ENCODE assay signal across 9 cellular contexts in genomic region chr13:30111810-30112209, GRCh38.
DNase-seq lines count a peak whose midpoint lies in the region; ATAC-seq and TF ChIP-seq lines count a peak whose summit lies in the region.
"Had no signal": no experiment of that assay in that cellular context is flagged by ENCODE, and none has a peak within 500 bp of the region (broad histone marks: within the 10 kb centered on the region; RNA-seq: fewer than 3 reads in every experiment).

No MANE protein-coding gene starts in this region.

- peak; percentile 20; the same call in 1 of the 2 replicates for TF ChIP-seq CTCF in GM12874 (IDR thresholded peaks at IDR 0.05; ENCODE audit: insufficient read depth, low read depth, low read length)
- peak; percentile 35 for TF ChIP-seq CTCF in fibroblast of villous mesenchyme (IDR thresholded peaks at IDR 0.05; ENCODE audit: insufficient read depth, low read depth, low read length)

- DNase-seq in AML-193 (lab: John Stamatoyannopoulos, UW), result peak; percentile 21 to 29
- DNase-seq in RPMI8226, result peak; percentile 35
- DNase-seq in fibroblast of villous mesenchyme (ENCODE audit: low read depth), result no peak
- no peak for DNase-seq in stimulated activated CD4-positive, alpha-beta T cell treated with anti-CD3 and anti-CD28 coated beads, Interleukin-4, amount 100 ng/mL, for 24 hours
- no peak for DNase-seq in medulla oblongata (ENCODE audit: extremely low spot score)
- DNase-seq: activated naive CD8-positive, alpha-beta T cell treated with anti-CD3 and anti-CD28 coated beads, Interleukin-2, amount 10 ng/mL, durations not matched to agents 7 days and 5 days had no signal

- ATAC-seq in HG02623 (IDR thresholded peaks at IDR 0.05; ENCODE audit: unreplicated experiment), result no peak
- ATAC-seq in HG03097 (IDR thresholded peaks at IDR 0.05; ENCODE audit: low FRiP score, unreplicated experiment), result no peak

- no peak overlapping the region for H3K4me3 ChIP-seq in fibroblast of villous mesenchyme (ENCODE audit: low read depth, low read length)

Comparison
In these comparisons a context has a peak if more than half of its experiments do, and no peak if none do; other contexts are left out.
1. DNase-seq: peak in AML-193 (2 of 2) and RPMI8226 (single experiment); none in fibroblast of villous mesenchyme (single experiment), stimulated activated CD4-positive, alpha-beta T cell treated with anti-CD3 and anti-CD28 coated beads, Interleukin-4, amount 100 ng/mL, for 24 hours (single experiment) and medulla oblongata (single experiment).